Comparison of ENCODE assay signal across 15 cellular contexts in the genomic region with DNA sequence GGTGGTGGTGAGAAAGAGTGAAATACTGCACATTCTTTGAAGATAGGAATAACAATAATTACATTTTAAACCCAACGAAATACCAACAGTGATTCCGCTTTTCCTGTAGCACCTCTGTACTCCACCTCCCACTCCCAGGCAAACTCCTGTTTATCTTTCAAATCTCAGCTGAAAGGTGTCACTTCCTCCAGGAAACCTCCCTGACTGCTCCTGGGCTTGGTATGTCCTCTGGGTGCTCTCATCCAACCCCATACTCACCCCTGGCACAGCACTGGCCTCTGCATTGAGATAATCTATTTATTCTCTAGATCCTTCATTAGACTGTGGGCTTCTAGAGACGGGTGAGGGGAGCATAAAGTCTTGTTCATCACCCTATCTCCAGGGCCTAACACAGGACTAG.
"Had no signal": no experiment of that assay in that cellular context is flagged by ENCODE, and none has a peak within 500 bp of the region (broad histone marks: within the 10 kb centered on the region; RNA-seq: fewer than 3 reads in every experiment).

No MANE protein-coding gene starts in this region.

- H3K9me3 ChIP-seq: prostate gland, right atrium auricular region, stomach, testis had no signal

- DNase-seq: activated B cell treated with CpG ODN at 0.5 μM for 24 hours; activated CD4-positive, alpha-beta T cell treated with anti-CD3 and anti-CD28 coated beads for 4 hours; activated naive CD4-positive, alpha-beta T cell treated with Interleukin-2 at 50 U/mL for 16 hours; activated T-cell treated with anti-CD3 and anti-CD28 coated beads for 4 hours; anterior cingulate cortex; brain microvascular endothelial cell; cortex of kidney; left cardiac atrium; stimulated activated CD4-positive, alpha-beta T cell treated with anti-CD3 and anti-CD28 coated beads, Interleukin-4, amount 100 ng/mL, for 1 hour; stomach; T-cell; T-helper 9 cell; testis had no signal

- H3K27me3 ChIP-seq: brain microvascular endothelial cell, right atrium auricular region, stomach, testis had no signal

- H3K4me1 ChIP-seq: prostate gland, right atrium auricular region, stomach, testis had no signal

- ATAC-seq: T-cell had no signal

- H3K27ac ChIP-seq: brain microvascular endothelial cell, prostate gland, right atrium auricular region, stomach, testis had no signal

- H3K4me3 ChIP-seq: prostate gland, right atrium auricular region, stomach, testis had no signal
